7 cellular contexts compared by ENCODE assay signal in genomic region chr1:205528887-205529825, GRCh38. TPM values are rescaled to one million over a fixed set of nuclear protein-coding genes. Genes with fewer than 3 reads are reported as not detected.
DNase-seq lines count a peak whose midpoint lies in the region; TF ChIP-seq lines count a peak whose summit lies in the region.

No MANE protein-coding gene starts in this region.

- peaks cover 21% of the 10 kb centered on the region for H3K27me3 Mint-ChIP-seq in activated naive CD4-positive, alpha-beta T cell treated with anti-CD3 and anti-CD28 coated beads, Interleukin-2, amount 10 ng/mL, durations not matched to agents 7 days and 5 days

- no peak overlapping the region for H3K9ac ChIP-seq in SK-N-SH
- H3K9ac ChIP-seq in trophoblast cell (ENCODE audit: low read length): no peak overlapping the region

- H3K18ac ChIP-seq in trophoblast cell (ENCODE audit: low read length): no peak overlapping the region

- no peaks in the 10 kb centered on the region for H3F3A ChIP-seq in SK-N-SH (replicated peaks; ENCODE audit: insufficient read depth)

- no peak overlapping the region for H4K12ac ChIP-seq in trophoblast cell (ENCODE audit: low read depth, low read length)

- H2BK12ac ChIP-seq in trophoblast cell (ENCODE audit: low read length): no peak overlapping the region

- no peaks in the 10 kb centered on the region for H4K20me1 ChIP-seq in SK-N-SH (ENCODE audit: insufficient read depth)

- H3K4me1 ChIP-seq in SK-N-SH (ENCODE audit: control insufficient read depth in 1 of 2, insufficient read depth in 2 of 2, low read depth in 1 of 2, low read length in 1 of 2) (peaks cover 0 to 21% of the 10 kb centered on the region in 2 experiments; a peak in 1 of 4 replicates), trophoblast cell (ENCODE audit: control insufficient read depth in 1 of 2, insufficient read depth in 2 of 2, low read length in 2 of 2) (no peaks in the 10 kb centered on the region), tibial artery (peaks cover 0 to 5% (median 2%) of the 10 kb centered on the region in 4 donors)

- no peak overlapping the region for H3K4ac ChIP-seq in trophoblast cell (ENCODE audit: low read depth, low read length)

- H3K27me3 ChIP-seq in SK-N-SH (ENCODE audit: insufficient read depth) (no peaks in the 10 kb centered on the region), trophoblast cell (ENCODE audit: insufficient read depth, low read length) (no peaks in the 10 kb centered on the region), tibial artery (no peaks in the 10 kb centered on the region)

- H3K79me1 ChIP-seq in trophoblast cell (ENCODE audit: low read length): no peaks in the 10 kb centered on the region

- H2BK120ac ChIP-seq in trophoblast cell (ENCODE audit: insufficient read depth, low read length, poor library complexity): no peak overlapping the region

- CTCF ChIA-PET in SK-N-SH (lab: Yijun Ruan, JAX): interaction anchor here (0.6 to 24.3 kb wide), 43 partner anchors 9 to 551 kb away, joined by 3 to 1333 read pairs (median 5); partner anchors contain the start of genes CDK18 and ELK4
- CTCF ChIA-PET in activated naive CD4-positive, alpha-beta T cell treated with anti-CD3 and anti-CD28 coated beads, Interleukin-2, amount 10 ng/mL, durations not matched to agents 7 days and 5 days (lab: Charles Lee): interaction anchor here (0.7 to 11.8 kb wide), 18 partner anchors 8 to 448 kb away, joined by 3 to 238 read pairs (median 3); partner anchors contain the start of gene ELK4

- H3K23ac ChIP-seq in trophoblast cell (ENCODE audit: low read length): no peak overlapping the region

- POLR2A ChIA-PET in SK-N-SH (lab: Yijun Ruan, JAX): interaction anchor here (0.6 to 1.3 kb wide), 4 partner anchors 15 to 128 kb away, joined by 3 to 11 read pairs (median 4); partner anchors contain the start of gene ELK4

- H2BK5ac ChIP-seq in trophoblast cell (ENCODE audit: low read depth, low read length, poor library complexity): no peak overlapping the region

- H3K36me3 ChIP-seq in SK-N-SH (replicated peaks in 1 of 2; ENCODE audit: control insufficient read depth in 1 of 2, insufficient read depth in 2 of 2, low read length in 1 of 2) (no peaks in the 10 kb centered on the region), trophoblast cell (ENCODE audit: control insufficient read depth in 1 of 2, insufficient read depth in 2 of 2, low read length in 2 of 2) (peaks cover 30 to 33% of the 10 kb centered on the region in 2 experiments), tibial artery (peaks cover 41 to 80% (median 47%) of the 10 kb centered on the region in 3 donors)

- no peak overlapping the region for H3K4me3 Mint-ChIP-seq in activated naive CD4-positive, alpha-beta T cell treated with anti-CD3 and anti-CD28 coated beads, Interleukin-2, amount 10 ng/mL, durations not matched to agents 7 days and 5 days

- H3K9me3 ChIP-seq in SK-N-SH: no peaks in the 10 kb centered on the region
- H3K9me3 ChIP-seq in trophoblast cell (ENCODE audit: insufficient read depth, low read depth, low read length): no peaks in the 10 kb centered on the region
- H3K9me3 ChIP-seq in tibial artery: no peaks in the 10 kb centered on the region

- H3K79me2 ChIP-seq in SK-N-SH (ENCODE audit: insufficient read depth): no peaks in the 10 kb centered on the region
- no peaks in the 10 kb centered on the region for H3K79me2 ChIP-seq in trophoblast cell (ENCODE audit: control insufficient read depth, insufficient read depth, low read length, poor library complexity)

- no peak for TF ChIP-seq EP300 in Ishikawa (IDR thresholded peaks at IDR 0.05; ENCODE audit: borderline replicate concordance)
- TF ChIP-seq EP300 in SK-N-SH (IDR thresholded peaks at IDR 0.05; ENCODE audit: borderline replicate concordance in 1 of 2, low read depth in 1 of 2, low read length in 1 of 2): no peak

- TF ChIP-seq CTCF in GM12875 (IDR thresholded peaks at IDR 0.05; ENCODE audit: borderline replicate concordance, insufficient read depth, low read depth, low read length) (peak; percentile 94), SK-N-SH (IDR thresholded peaks at IDR 0.05) (peak; percentile 90), tibial artery (IDR thresholded peaks at IDR 0.05) (peak; percentile 81 to 95)

- WGBS in SK-N-SH (ENCODE audit: low lambda C conversion rate): 29% methylated on average over 32 of the region's 53 CpGs
- WGBS in trophoblast cell (ENCODE audit: extremely low coverage, insufficient coverage, insufficient read length): no CpG with 5 or more reads among the region's 53 CpGs

- no peak overlapping the region for H3K27ac ChIP-seq in SK-N-SH (ENCODE audit: low read depth in 2 of 2, low read length in 1 of 2)
- H3K27ac ChIP-seq in trophoblast cell (ENCODE audit: low read depth, low read length): no peak overlapping the region
- no peak overlapping the region for H3K27ac ChIP-seq in tibial artery

- H4K91ac ChIP-seq in trophoblast cell (ENCODE audit: low read depth, low read length): no peak overlapping the region

- H2AFZ ChIP-seq in SK-N-SH (ENCODE audit: low read depth) (peak overlapping the region; percentile 79; the same call in 1 of the 2 replicates), trophoblast cell (ENCODE audit: insufficient read depth, low read length, poor library complexity) (no peak overlapping the region)

- no peaks in the 10 kb centered on the region for H3K9me3 Mint-ChIP-seq in activated naive CD4-positive, alpha-beta T cell treated with anti-CD3 and anti-CD28 coated beads, Interleukin-2, amount 10 ng/mL, durations not matched to agents 7 days and 5 days

- H3K36me3 Mint-ChIP-seq in activated naive CD4-positive, alpha-beta T cell treated with anti-CD3 and anti-CD28 coated beads, Interleukin-2, amount 10 ng/mL, durations not matched to agents 7 days and 5 days: no peaks in the 10 kb centered on the region

- no peak overlapping the region for H2AK5ac ChIP-seq in trophoblast cell (ENCODE audit: low read length)

- no peak overlapping the region for H4K8ac ChIP-seq in trophoblast cell (ENCODE audit: low read depth, low read length)

- no peak overlapping the region for H3K14ac ChIP-seq in trophoblast cell (ENCODE audit: low read length)

- peaks cover 3% of the 10 kb centered on the region for H3K4me1 Mint-ChIP-seq in activated naive CD4-positive, alpha-beta T cell treated with anti-CD3 and anti-CD28 coated beads, Interleukin-2, amount 10 ng/mL, durations not matched to agents 7 days and 5 days

- no peaks in the 10 kb centered on the region for H3K9me2 ChIP-seq in SK-N-SH

- H3K4me2 ChIP-seq in SK-N-SH (peak overlapping the region; percentile 74), trophoblast cell (ENCODE audit: low read length) (peak overlapping the region; percentile 35)

- H3K4me3 ChIP-seq in GM12875 (ENCODE audit: low read depth, low read length) (no peak overlapping the region), SK-N-SH (ENCODE audit: low read depth in 2 of 2, low read length in 1 of 2) (peak overlapping the region; percentile 40 to 59), trophoblast cell (ENCODE audit: low read depth, low read length) (no peak overlapping the region), tibial artery (peak overlapping the region in 1 of 2 donors; percentile 8)

- intact Hi-C loops in head of caudate nucleus (cut with DNase I): loop anchor here (2.0 to 5.0 kb wide), 2 partner anchors 104 to 128 kb away; partner anchors contain the start of gene ELK4
- intact Hi-C loops in tibial artery (cut with DNase I; ENCODE audit: low total_unique reads): loop anchor here (5.0 kb wide), 1 partner anchor 128 kb away; no protein-coding TSS in a partner anchor

- no peak overlapping the region for H3K27ac Mint-ChIP-seq in activated naive CD4-positive, alpha-beta T cell treated with anti-CD3 and anti-CD28 coated beads, Interleukin-2, amount 10 ng/mL, durations not matched to agents 7 days and 5 days

- DNase-seq in SK-N-SH (peak; percentile 97), head of caudate nucleus (peak; percentile 72 to 97 (median 91)), trophoblast cell (peak; percentile 41 to 78), tibial artery (peak; percentile 71 to 82)
- DNase-seq in activated naive CD4-positive, alpha-beta T cell treated with anti-CD3 and anti-CD28 coated beads, Interleukin-2, amount 10 ng/mL, durations not matched to agents 7 days and 5 days: peak; percentile 86

- TF ChIP-seq RAD21 in Ishikawa (IDR thresholded peaks at IDR 0.05; ENCODE audit: low read depth) (peak; percentile 87), SK-N-SH (IDR thresholded peaks at IDR 0.05; ENCODE audit: low read length) (peak; percentile 83)

TF ChIP-seq in Ishikawa, 13 proteins besides CTCF, POLR2A, EP300 and RAD21:
- no peak for TF ChIP-seq TCF12 (IDR thresholded peaks at IDR 0.05; ENCODE audit: low read depth)
- TF ChIP-seq YY1 (IDR thresholded peaks at IDR 0.05; ENCODE audit: low read depth): peak; percentile 71
- TF ChIP-seq NFIC (IDR thresholded peaks at IDR 0.05): no peak

TF ChIP-seq in SK-N-SH, 30 proteins besides CTCF, POLR2A, EP300 and RAD21 (continues in another document):
- TF ChIP-seq SMC3 (IDR thresholded peaks at IDR 0.05; ENCODE audit: low read depth, low read length) (peak; percentile 94), RCOR1 (IDR thresholded peaks at IDR 0.05; ENCODE audit: low read length) (no peak), USF1 (IDR thresholded peaks at IDR 0.05; ENCODE audit: borderline replicate concordance, low read depth) (no peak), JUND (IDR thresholded peaks at IDR 0.05) (no peak), MEF2A (IDR thresholded peaks at IDR 0.05; ENCODE audit: borderline replicate concordance, low read depth) (no peak), FOXM1 (IDR thresholded peaks at IDR 0.05; ENCODE audit: low read depth) (no peak), ELF1 (IDR thresholded peaks at IDR 0.05) (no peak), MXI1 (IDR thresholded peaks at IDR 0.05; ENCODE audit: low read depth, low read length) (0 out of 2 replicates have a peak, but pooled peaks have one; percentile 21), TAF1 (IDR thresholded peaks at IDR 0.05; ENCODE audit: borderline replicate concordance, low read depth, low read length) (no peak)

RNA-seq across cellular contexts. Expression of gene CDK18, which starts 24.7 kb away (rescaled TPM):
- polyA plus RNA-seq in SK-N-SH (2012; rRNA removed): 2.5 and 3.1 TPM in 2 replicates
- 0.80 and 1.3 TPM in 2 replicates for polyA plus RNA-seq in SK-N-SH (2012; cell fraction: cytosol; rRNA removed)
- polyA plus RNA-seq in SK-N-SH (2012; cell fraction: nucleus; rRNA removed): 10.6 and 12.1 TPM in 2 replicates
- polyA plus RNA-seq in trophoblast cell (2013): 22.8 and 24.6 TPM in 2 replicates

Comparison
In these comparisons a context has a peak if more than half of its experiments do, and no peak if none do; other contexts are left out.
1. H3K4me3 ChIP-seq: peak in SK-N-SH (2 of 2); none in GM12875 (single experiment) and trophoblast cell (single experiment).
2. Peak in every context shown above with its lines, with median percentiles within 50 percentile points of each other: CTCF ChIP-seq and DNase-seq.